ENCODE assay signal across 20 cellular contexts in the genomic region with DNA sequence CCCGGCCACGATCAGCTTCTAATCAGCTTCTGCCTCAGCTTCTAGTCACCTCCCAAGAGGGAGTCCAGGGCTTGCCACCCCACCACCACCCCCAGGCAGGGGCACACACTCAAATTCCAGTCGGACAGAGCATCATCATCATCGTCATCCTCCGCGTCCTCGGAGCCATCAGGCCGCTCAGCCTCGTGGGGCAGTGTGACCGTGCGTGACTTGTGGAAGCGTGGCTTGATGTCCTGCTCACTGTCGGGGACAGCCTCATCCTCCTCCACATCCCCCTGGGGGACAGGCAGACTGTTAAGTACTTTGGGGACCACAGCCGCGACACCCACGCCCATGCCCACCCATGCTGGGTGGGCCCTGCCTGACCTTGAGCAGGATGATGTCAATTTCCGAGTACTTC. TPM values are rescaled to one million over a fixed set of nuclear protein-coding genes. Genes with fewer than 3 reads are reported as not detected.
A peak's percentile ranks its signal among the peaks of the same experiment; 100 is the strongest.
DNase-seq lines count a peak whose midpoint lies in the region; FAIRE-seq and TF ChIP-seq lines count a peak whose summit lies in the region.
"Had no signal": no experiment of that assay in that cellular context is flagged by ENCODE, and none has a peak within 500 bp of the region (broad histone marks: within the 10 kb centered on the region; RNA-seq: fewer than 3 reads in every experiment).

No MANE protein-coding gene starts in this region.

- H3K79me2 ChIP-seq in neural progenitor cell (ENCODE audit: low read depth), result peaks cover 6% of the 10 kb centered on the region

- CTCF ChIA-PET in RWPE1 (lab: Yijun Ruan, JAX), result interaction anchor here (0.7 to 1.0 kb wide), 2 partner anchors 14 to 137 kb away, joined by 3 read pairs; no protein-coding TSS in a partner anchor

- no peak overlapping the region for H2AFZ ChIP-seq in neural progenitor cell (replicated peaks)
- H2AFZ ChIP-seq: GM23338 had no signal

- H3K27me3 Mint-ChIP-seq in neural progenitor cell (ENCODE audit: insufficient read depth, low read depth), result no peaks in the 10 kb centered on the region
- H3K27me3 Mint-ChIP-seq: CD4-positive, alpha-beta memory T cell had no signal

- no peak overlapping the region for H3K4me2 ChIP-seq in neural progenitor cell
- H3K4me2 ChIP-seq: GM23338 had no signal

- H3K9me3 Mint-ChIP-seq in neural progenitor cell, result no peaks in the 10 kb centered on the region
- H3K9me3 Mint-ChIP-seq: CD4-positive, alpha-beta memory T cell; GM23338; H9; HFFc6 had no signal

- H3K4me3 ChIP-seq in neural progenitor cell, result no peak overlapping the region
- H3K4me3 ChIP-seq: GM23338 had no signal

- no peak overlapping the region for H3K9ac ChIP-seq in neural progenitor cell

- no peaks in the 10 kb centered on the region for H3K4me1 ChIP-seq in neural progenitor cell

- FAIRE-seq in HTR-8/SVneo (lab: Jason Lieb, UNC), result peak; percentile 65
- FAIRE-seq: G401.6, GM12892, GM19239 had no signal

- DNase-seq in HTR-8/SVneo (ENCODE audit: insufficient read length, low spot score) (no peak), RWPE1 (ENCODE audit: low spot score) (no peak), neural progenitor cell (ENCODE audit: low spot score) (no peak), NAMALWA (ENCODE audit: low spot score) (no peak), DMS53 (lab: John Stamatoyannopoulos, UW) (no peak)
- no peak for DNase-seq in stimulated activated CD4-positive, alpha-beta T cell treated with anti-CD3 and anti-CD28 coated beads, Interleukin-4, amount 100 ng/mL, for 24 hours
- DNase-seq: C1 segment of cervical spinal cord; Calu3; CD4-positive, alpha-beta memory T cell; COR-L47; DND-41; H9; HFFc6 had no signal

- peaks cover 29% of the 10 kb centered on the region for H3F3A ChIP-seq in neural progenitor cell (ENCODE audit: low read depth)

- H3K4me3 Mint-ChIP-seq in neural progenitor cell, result peak overlapping the region; percentile 21
- H3K4me3 Mint-ChIP-seq: CD4-positive, alpha-beta memory T cell; GM23338; H9; HFFc6 had no signal

- no peaks in the 10 kb centered on the region for H3K9me3 ChIP-seq in neural progenitor cell (ENCODE audit: low read depth)

- H3K27ac Mint-ChIP-seq in neural progenitor cell, result no peak overlapping the region
- H3K27ac Mint-ChIP-seq: GM23338, H9, HFFc6 had no signal

- H3K27ac ChIP-seq in RWPE1, result peak overlapping the region; percentile 7; the same call in 1 of the 2 replicates
- no peak overlapping the region for H3K27ac ChIP-seq in neural progenitor cell

- H4K20me1 ChIP-seq in neural progenitor cell (ENCODE audit: low read depth), result peaks cover 4% of the 10 kb centered on the region

- POLR2A ChIA-PET in RWPE1 (lab: Yijun Ruan, JAX; ENCODE audit: low non-redundant PET), result no interaction called here

- H3K4me1 Mint-ChIP-seq in neural progenitor cell, result no peaks in the 10 kb centered on the region
- H3K4me1 Mint-ChIP-seq: CD4-positive, alpha-beta memory T cell; GM23338; H9 had no signal

- peaks cover 33% of the 10 kb centered on the region for H3K36me3 Mint-ChIP-seq in neural progenitor cell

- H3K27me3 ChIP-seq in neural progenitor cell, result no peaks in the 10 kb centered on the region

- peaks cover 4% of the 10 kb centered on the region for H3K36me3 ChIP-seq in neural progenitor cell

- TF ChIP-seq CTCF in RWPE1 (conservative IDR thresholded peaks at IDR 0.05; ENCODE audit: low read depth) (no peak), neural progenitor cell (IDR thresholded peaks at IDR 0.05) (no peak)

RNA-seq across cellular contexts. Expression of gene TNPO2, which starts 12.5 kb away (rescaled TPM):
- total RNA-seq in neural progenitor cell (ENCODE audit: low replicate concordance), result 58.1 and 87.4 TPM in 2 replicates

RNA-seq across cellular contexts. Expression of gene FBXW9, which starts 14.8 kb away (rescaled TPM):
- total RNA-seq in neural progenitor cell (ENCODE audit: low replicate concordance), result 4.0 and 21.4 TPM in 2 replicates

RNA-seq across cellular contexts. Expression of gene TRIR, which starts 23.3 kb away (rescaled TPM):
- total RNA-seq in neural progenitor cell (ENCODE audit: low replicate concordance), result 105 and 194 TPM in 2 replicates

RNA-seq across cellular contexts. Expression of gene GNG14, which starts 23.4 kb away (rescaled TPM):
- total RNA-seq in neural progenitor cell (ENCODE audit: low replicate concordance), result not detected in 2 replicates
- total RNA-seq: A172; A673; Calu3; CD4-positive, alpha-beta memory T cell; GM23338; H4; H9; HFFc6 had no signal

RNA-seq across cellular contexts. Expression of gene GET3, which starts 26.1 kb away (rescaled TPM):
- total RNA-seq in neural progenitor cell (ENCODE audit: low replicate concordance), result 62.9 and 99.6 TPM in 2 replicates
